ENCODE assay signal across 12 cellular contexts in genomic region chr1:59285691-59286090, GRCh38.
"Had no signal": no experiment of that assay in that cellular context is flagged by ENCODE, and none has a peak within 500 bp of the region (broad histone marks: within the 10 kb centered on the region; RNA-seq: fewer than 3 reads in every experiment).

No MANE protein-coding gene starts in this region.

- H2AFZ ChIP-seq: hepatocyte had no signal

- H3K4me3 ChIP-seq: coronary artery, hepatocyte, transverse colon had no signal

- H3K9me3 ChIP-seq: neutrophil, transverse colon had no signal

- H3K36me3 ChIP-seq: neutrophil, transverse colon had no signal

- H3K4me2 ChIP-seq: hepatocyte had no signal

- ATAC-seq: naive thymus-derived CD8-positive, alpha-beta T cell had no signal

- DNase-seq: activated CD4-positive, alpha-beta T cell treated with anti-CD3 and anti-CD28 coated beads, Interleukin-2, amount 50 U/mL, for 1 hour; activated effector memory CD4-positive, alpha-beta T cell treated with Interleukin-2 at 50 U/mL for 16 hours; caudate nucleus; effector CD4-positive, alpha-beta T cell; midbrain; naive thymus-derived CD8-positive, alpha-beta T cell; stimulated activated naive CD4-positive, alpha-beta T cell; substantia nigra; transverse colon had no signal

- H3K27me3 ChIP-seq: hepatocyte, neutrophil, transverse colon had no signal

- H3K27ac ChIP-seq: coronary artery, hepatocyte, neutrophil, transverse colon had no signal

- H3K4me1 ChIP-seq: transverse colon had no signal

- H3K79me2 ChIP-seq: hepatocyte had no signal
